Comparison of ENCODE assay signal across 1 cellular context in the genomic region with DNA sequence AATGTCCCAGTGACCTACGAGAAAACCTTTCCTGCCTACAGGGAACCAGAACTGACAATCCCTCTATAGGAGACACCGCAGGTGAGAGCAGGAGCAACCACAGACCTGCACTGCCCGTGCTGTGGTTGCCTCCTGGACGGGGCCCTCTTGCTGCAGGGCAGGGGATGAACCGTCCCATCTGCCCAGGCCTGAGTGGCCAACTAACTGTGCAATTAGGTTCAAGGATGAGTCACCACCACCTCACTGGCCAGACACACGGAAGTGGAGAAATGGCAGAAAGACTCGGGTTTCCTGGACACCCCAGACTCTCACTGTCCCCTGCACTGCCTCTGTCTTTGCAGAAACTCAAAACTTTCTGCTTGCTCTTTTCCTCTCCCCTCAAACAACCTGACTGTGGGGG.
TF ChIP-seq lines count a peak whose summit lies in the region.

No MANE protein-coding gene starts in this region.

TF ChIP-seq in HepG2, 621 proteins besides CTCF, POLR2A, EP300 and RAD21 (continued from another document):
- TF ChIP-seq ZNF782 (CRISPR knock-in tag; IDR thresholded peaks at IDR 0.05; ENCODE audit: borderline replicate concordance), result no peak
- TF ChIP-seq, protein P1, sequence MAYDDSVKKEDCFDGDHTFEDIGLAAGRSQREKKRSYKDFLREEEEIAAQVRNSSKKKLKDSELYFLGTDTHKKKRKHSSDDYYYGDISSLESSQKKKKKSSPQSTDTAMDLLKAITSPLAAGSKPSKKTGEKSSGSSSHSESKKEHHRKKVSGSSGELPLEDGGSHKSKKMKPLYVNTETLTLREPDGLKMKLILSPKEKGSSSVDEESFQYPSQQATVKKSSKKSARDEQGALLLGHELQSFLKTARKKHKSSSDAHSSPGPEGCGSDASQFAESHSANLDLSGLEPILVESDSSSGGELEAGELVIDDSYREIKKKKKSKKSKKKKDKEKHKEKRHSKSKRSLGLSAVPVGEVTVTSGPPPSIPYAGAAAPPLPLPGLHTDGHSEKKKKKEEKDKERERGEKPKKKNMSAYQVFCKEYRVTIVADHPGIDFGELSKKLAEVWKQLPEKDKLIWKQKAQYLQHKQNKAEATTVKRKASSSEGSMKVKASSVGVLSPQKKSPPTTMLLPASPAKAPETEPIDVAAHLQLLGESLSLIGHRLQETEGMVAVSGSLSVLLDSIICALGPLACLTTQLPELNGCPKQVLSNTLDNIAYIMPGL (CRISPR knock-in tag; IDR thresholded peaks at IDR 0.05; ENCODE audit: borderline replicate concordance in 1 of 2, low read depth in 1 of 2), result 0 out of 4 replicates have a peak, but pooled peaks of 1 of the 2 experiments have one; percentile 26
- no peak for TF ChIP-seq DMAP1 (CRISPR knock-in tag; IDR thresholded peaks at IDR 0.05)
- peak; percentile 60 for TF ChIP-seq ELF1 (CRISPR knock-in tag; IDR thresholded peaks at IDR 0.05)
- TF ChIP-seq CBX5 (CRISPR knock-in tag; IDR thresholded peaks at IDR 0.05; ENCODE audit: borderline replicate concordance), result peak; percentile 16; the same call in 1 of the 2 replicates
- no peak for TF ChIP-seq ZNF598 (CRISPR knock-in tag; IDR thresholded peaks at IDR 0.05; ENCODE audit: borderline replicate concordance)
- no peak for TF ChIP-seq ZNF550 (CRISPR knock-in tag; IDR thresholded peaks at IDR 0.05; ENCODE audit: borderline replicate concordance)
- no peak for TF ChIP-seq NR1H2 (CRISPR knock-in tag; IDR thresholded peaks at IDR 0.05; ENCODE audit: borderline replicate concordance, low read depth)
- TF ChIP-seq GABPA (IDR thresholded peaks at IDR 0.05; ENCODE audit: low read depth, low read length), result no peak
- peak; percentile 33; the same call in 1 of the 2 replicates for TF ChIP-seq GABPA (CRISPR knock-in tag; IDR thresholded peaks at IDR 0.05; ENCODE audit: low read depth)
- TF ChIP-seq ZC3H13 (CRISPR knock-in tag; IDR thresholded peaks at IDR 0.05), result no peak
- TF ChIP-seq, protein P2, sequence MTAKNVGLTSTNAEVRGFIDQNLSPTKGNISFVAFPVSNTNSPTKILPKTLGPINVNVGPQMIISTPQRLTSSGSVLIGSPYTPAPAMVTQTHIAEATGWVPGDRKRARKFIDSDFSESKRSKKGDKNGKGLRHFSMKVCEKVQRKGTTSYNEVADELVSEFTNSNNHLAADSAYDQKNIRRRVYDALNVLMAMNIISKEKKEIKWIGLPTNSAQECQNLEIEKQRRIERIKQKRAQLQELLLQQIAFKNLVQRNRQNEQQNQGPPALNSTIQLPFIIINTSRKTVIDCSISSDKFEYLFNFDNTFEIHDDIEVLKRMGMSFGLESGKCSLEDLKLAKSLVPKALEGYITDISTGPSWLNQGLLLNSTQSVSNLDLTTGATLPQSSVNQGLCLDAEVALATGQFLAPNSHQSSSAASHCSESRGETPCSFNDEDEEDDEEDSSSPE (CRISPR knock-in tag; IDR thresholded peaks at IDR 0.05), result no peak
- no peak for TF ChIP-seq CEBPG (CRISPR knock-in tag; IDR thresholded peaks at IDR 0.05)
- no peak for TF ChIP-seq SPEN (CRISPR knock-in tag; IDR thresholded peaks at IDR 0.05; ENCODE audit: low read depth)
- TF ChIP-seq NCOA1 (CRISPR knock-in tag; IDR thresholded peaks at IDR 0.05), result no peak
- TF ChIP-seq, protein P3, sequence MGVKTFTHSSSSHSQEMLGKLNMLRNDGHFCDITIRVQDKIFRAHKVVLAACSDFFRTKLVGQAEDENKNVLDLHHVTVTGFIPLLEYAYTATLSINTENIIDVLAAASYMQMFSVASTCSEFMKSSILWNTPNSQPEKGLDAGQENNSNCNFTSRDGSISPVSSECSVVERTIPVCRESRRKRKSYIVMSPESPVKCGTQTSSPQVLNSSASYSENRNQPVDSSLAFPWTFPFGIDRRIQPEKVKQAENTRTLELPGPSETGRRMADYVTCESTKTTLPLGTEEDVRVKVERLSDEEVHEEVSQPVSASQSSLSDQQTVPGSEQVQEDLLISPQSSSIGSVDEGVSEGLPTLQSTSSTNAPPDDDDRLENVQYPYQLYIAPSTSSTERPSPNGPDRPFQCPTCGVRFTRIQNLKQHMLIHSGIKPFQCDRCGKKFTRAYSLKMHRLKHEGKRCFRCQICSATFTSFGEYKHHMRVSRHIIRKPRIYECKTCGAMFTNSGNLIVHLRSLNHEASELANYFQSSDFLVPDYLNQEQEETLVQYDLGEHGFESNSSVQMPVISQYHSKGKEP (CRISPR knock-in tag; IDR thresholded peaks at IDR 0.05), result no peak
- no peak for TF ChIP-seq CEBPB (IDR thresholded peaks at IDR 0.05; ENCODE audit: borderline replicate concordance, low read depth, low read length)
- TF ChIP-seq SUZ12 (IDR thresholded peaks at IDR 0.05; ENCODE audit: low read depth, low read length), result no peak
- TF ChIP-seq ELF3 (CRISPR knock-in tag; IDR thresholded peaks at IDR 0.05), result peak; percentile 56; the same call in 1 of the 2 replicates
TF ChIP-seq in HepG2: peak in this region for 8.
